18 cellular contexts compared by ENCODE assay signal in the genomic region with DNA sequence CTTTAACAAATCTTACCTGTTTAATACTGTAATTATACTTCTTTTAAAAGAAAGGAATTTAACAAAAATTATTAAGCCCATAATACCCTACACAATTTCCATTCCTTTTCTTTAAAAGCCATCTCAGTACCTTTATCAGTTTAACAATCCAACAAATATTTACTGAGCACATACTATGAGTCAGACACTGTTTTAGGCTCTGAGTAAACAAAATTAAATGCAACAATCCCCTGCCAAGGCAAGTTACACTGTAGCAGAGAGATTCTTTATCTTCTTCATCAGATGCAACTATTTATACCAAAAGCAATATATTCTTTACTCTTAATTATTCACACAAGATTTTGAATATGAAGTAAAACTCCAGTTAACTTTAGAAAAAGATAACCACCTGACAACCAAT.
"Had no signal": no experiment of that assay in that cellular context is flagged by ENCODE, and none has a peak within 500 bp of the region (broad histone marks: within the 10 kb centered on the region; RNA-seq: fewer than 3 reads in every experiment).

No MANE protein-coding gene starts in this region.

- H3K4me3 ChIP-seq: colonic mucosa, right atrium auricular region, skin epidermis, tibial artery, vagina had no signal

- H3K4me3 Mint-ChIP-seq: nephron progenitor cell had no signal

- DNase-seq: activated CD4-positive, alpha-beta T cell treated with anti-CD3 and anti-CD28 coated beads, Interleukin-2, amount 50 U/mL, for 1 hour; activated effector memory CD4-positive, alpha-beta T cell treated with Interleukin-2 at 50 U/mL for 16 hours; amniotic stem cell; central memory CD4-positive, alpha-beta T cell; colonic mucosa; head of caudate nucleus; nephron progenitor cell; occipital lobe; stimulated activated CD4-positive, alpha-beta T cell treated with anti-CD3 and anti-CD28 coated beads, Interleukin-4, amount 100 ng/mL, for 24 hours; stimulated activated naive CD4-positive, alpha-beta T cell; T1000; tibial artery had no signal

- H3K27me3 Mint-ChIP-seq: progenitor cell of endocrine pancreas had no signal

- H3K9me3 Mint-ChIP-seq: activated naive CD4-positive, alpha-beta T cell treated with anti-CD3 and anti-CD28 coated beads, Interleukin-2, amount 50 U/mL, for 72 hours; nephron progenitor cell had no signal

- H3K4me1 ChIP-seq: tibial artery had no signal

- H3K27ac Mint-ChIP-seq: activated naive CD4-positive, alpha-beta T cell treated with anti-CD3 and anti-CD28 coated beads, Interleukin-2, amount 50 U/mL, for 72 hours; nephron progenitor cell; progenitor cell of endocrine pancreas had no signal

- H3K36me3 ChIP-seq: colonic mucosa, right atrium auricular region, tibial artery, vagina had no signal

- H3K27ac ChIP-seq: colonic mucosa, right atrium auricular region, skin epidermis, tibial artery, vagina had no signal

- H3K9me3 ChIP-seq: colonic mucosa, right atrium auricular region, tibial artery, vagina had no signal

- ATAC-seq: activated naive CD4-positive, alpha-beta T cell treated with anti-CD3 and anti-CD28 coated beads, Interleukin-2, amount 50 U/mL, for 72 hours; esophagus mucosa had no signal

- H3K27me3 ChIP-seq: colonic mucosa, right atrium auricular region, tibial artery, vagina had no signal
